Comparison of ENCODE assay signal across 9 cellular contexts in the genomic region with DNA sequence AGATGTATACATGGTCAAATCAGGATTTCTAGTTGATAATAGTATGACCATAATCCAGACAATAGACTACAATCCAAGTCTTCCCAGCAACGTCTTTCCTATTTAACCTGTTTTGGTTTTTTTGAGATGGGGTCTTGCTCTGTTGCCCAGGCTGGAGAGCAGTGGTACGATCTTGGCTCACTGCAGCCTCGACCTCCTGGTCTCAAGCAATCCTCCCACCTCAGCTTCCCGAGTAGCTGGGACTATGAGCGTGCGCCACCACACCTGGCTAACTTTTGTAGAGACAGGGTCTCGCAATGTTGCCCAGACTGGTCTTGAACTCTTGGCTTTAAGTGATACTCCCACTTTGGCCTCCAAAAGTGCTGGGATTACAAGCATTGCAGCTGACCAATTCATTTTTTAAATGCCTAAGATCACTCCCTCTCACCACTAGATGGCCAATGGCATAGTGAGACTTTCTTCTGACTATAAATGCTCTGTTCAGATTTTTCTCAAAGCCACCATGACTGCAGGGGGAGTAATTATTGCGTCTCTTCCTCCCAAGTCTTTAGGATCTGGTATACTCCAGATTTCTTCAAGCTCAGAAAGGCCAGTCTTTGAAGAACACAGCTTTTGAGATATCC. TPM values are rescaled to one million over a fixed set of nuclear protein-coding genes. Genes with fewer than 3 reads are reported as not detected.
DNase-seq lines count a peak whose midpoint lies in the region; ATAC-seq and TF ChIP-seq lines count a peak whose summit lies in the region.
"Had no signal": no experiment of that assay in that cellular context is flagged by ENCODE, and none has a peak within 500 bp of the region (broad histone marks: within the 10 kb centered on the region; RNA-seq: fewer than 3 reads in every experiment).

No MANE protein-coding gene starts in this region.

- in situ Hi-C loops in GM23248 (cut with MboI): no loop called here

- H2AFZ ChIP-seq in GM23248: no peak overlapping the region

- H3K9me2 ChIP-seq in GM23248 (ENCODE audit: insufficient read depth): no peaks in the 10 kb centered on the region

- no peak for ATAC-seq in GM19023 (IDR thresholded peaks at IDR 0.05; ENCODE audit: unreplicated experiment)

- DNase-seq in AG09319 (ENCODE audit: extremely low read depth, low read depth) (no peak), GM23248 (peak; percentile 54), kidney epithelial cell (ENCODE audit: low read depth) (no peak), NCI-H446 treated with DMSO at 0.1 percent for 48 hours (lab: John Stamatoyannopoulos, UW) (no peak), NCI-H1436 (lab: John Stamatoyannopoulos, UW) (no peak), T-helper 1 cell (no peak)
- DNase-seq: stimulated activated naive CD4-positive, alpha-beta T cell treated with Interleukin-2 at 50 U/mL for 16 hours had no signal

- no peaks in the 10 kb centered on the region for H4K20me1 ChIP-seq in GM23248 (ENCODE audit: insufficient read depth)

- no peaks in the 10 kb centered on the region for H3F3A ChIP-seq in GM23248 (ENCODE audit: insufficient read depth)

- H3K27me3 ChIP-seq in GM23248 (replicated peaks; ENCODE audit: insufficient read depth): no peaks in the 10 kb centered on the region
- no peaks in the 10 kb centered on the region for H3K27me3 ChIP-seq in kidney epithelial cell (ENCODE audit: control insufficient read depth, insufficient read depth, low read length)

- H3K9ac ChIP-seq in GM23248: no peak overlapping the region

- 92 to 97% methylated on average over 8 of the region's 8 CpGs for WGBS in GM23248 (ENCODE audit: low coverage in 1 of 2, low lambda C conversion rate in 2 of 2, missing lambda C conversion rate in 2 of 2), 2 experiments

- peak; percentile 25 for TF ChIP-seq CTCF in AG09319 (IDR thresholded peaks at IDR 0.05; ENCODE audit: low read depth, low read length)
- peak; percentile 69 for TF ChIP-seq CTCF in VCaP (conservative IDR thresholded peaks at IDR 0.05)
- peak; percentile 50 for TF ChIP-seq CTCF in kidney epithelial cell (IDR thresholded peaks at IDR 0.05; ENCODE audit: insufficient read depth, low read length, poor library complexity, severe bottlenecking)

- H3K4me3 ChIP-seq in GM23248: no peak overlapping the region
- H3K4me3 ChIP-seq in kidney epithelial cell (ENCODE audit: low read depth, low read length): no peak overlapping the region

- H3K36me3 ChIP-seq in GM23248 (ENCODE audit: low read depth): peaks cover 5% of the 10 kb centered on the region; the same call in 1 of the 2 replicates
- peaks cover under 1% of the 10 kb centered on the region for H3K36me3 ChIP-seq in kidney epithelial cell (ENCODE audit: control insufficient read depth, insufficient read depth, low read length)

- H3K27ac ChIP-seq in GM23248 (no peak overlapping the region), VCaP (no peak overlapping the region)

- H3K4me2 ChIP-seq in GM23248 (ENCODE audit: unreplicated experiment): no peak overlapping the region

- H3K4me1 ChIP-seq in GM23248 (ENCODE audit: insufficient read depth): no peaks in the 10 kb centered on the region

- H3K9me3 ChIP-seq in GM23248 (ENCODE audit: low read depth): no peaks in the 10 kb centered on the region

- H3K79me2 ChIP-seq in GM23248 (ENCODE audit: insufficient read depth): no peaks in the 10 kb centered on the region

RNA-seq across cellular contexts. Expression of a gene that starts 47.6 kb away (rescaled TPM):
- total RNA-seq in GM23248 (2014; rRNA removed; shearing (Covaris generic)): 34.9 and 42.6 TPM in 2 replicates
- polyA plus RNA-seq in GM23248 (2016; fragmentation: Nextera tagmentation; extraction: Ambion mirVana): 31.3 and 32.6 TPM in 2 replicates
- total RNA-seq in kidney epithelial cell: 29.7 and 39.2 TPM in 2 replicates
